10 cellular contexts compared by ENCODE assay signal in the genomic region with DNA sequence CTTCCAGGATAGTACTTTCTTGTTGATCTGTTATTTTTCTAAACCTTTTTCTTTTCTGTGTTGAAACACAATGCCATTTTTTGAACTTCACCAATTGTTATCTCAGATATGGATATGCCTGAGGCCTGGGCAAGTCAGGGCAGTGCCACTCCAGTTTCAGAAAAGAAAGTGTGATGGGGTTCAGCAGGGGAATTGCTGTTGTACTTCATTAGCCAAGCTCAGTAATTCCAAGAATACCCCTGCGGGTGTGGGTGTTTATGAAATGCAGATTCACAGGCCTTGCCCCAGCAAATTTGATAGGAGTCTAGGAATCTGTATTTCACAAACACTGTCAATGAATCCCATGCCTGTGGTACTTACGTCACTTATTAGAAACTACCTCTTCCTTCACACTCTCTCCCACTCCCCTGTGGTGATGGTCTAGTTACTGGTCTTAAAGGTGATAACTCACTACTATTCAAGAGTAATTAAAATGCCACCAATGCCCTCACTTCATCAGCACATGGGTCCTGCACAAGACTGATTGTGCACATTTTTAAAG.
"Had no signal": no experiment of that assay in that cellular context is flagged by ENCODE, and none has a peak within 500 bp of the region (broad histone marks: within the 10 kb centered on the region; RNA-seq: fewer than 3 reads in every experiment).

No MANE protein-coding gene starts in this region.

- H3K36me3 ChIP-seq: tibial nerve had no signal

- ATAC-seq: activated T-helper 17 cell treated with anti-CD3 and anti-CD28 coated beads, Interleukin-2, amount 50 U/mL, for 72 hours; left cardiac atrium; SK-N-SH treated with all-trans-retinoic acid at 6 μM for 48 hours had no signal

- H3K27ac ChIP-seq: tibial nerve had no signal

- H3K9me3 ChIP-seq: tibial nerve had no signal

- H3K27me3 ChIP-seq: tibial nerve had no signal

- H3K4me3 ChIP-seq: tibial nerve had no signal

- DNase-seq: activated B cell treated with CpG ODN at 0.5 μM for 24 hours; activated CD4-positive, alpha-beta T cell treated with anti-CD3 and anti-CD28 coated beads, Interleukin-2, amount 10 ng/mL, durations not matched to agents 24 days and 14 days; activated naive CD4-positive, alpha-beta T cell treated with anti-CD3 and anti-CD28 coated beads, Interleukin-2, amount 10 ng/mL, durations not matched to agents 7 days and 5 days; cortex of kidney; effector CD8-positive, alpha-beta T cell; left cardiac atrium; nephron progenitor cell had no signal
